8 cellular contexts compared by ENCODE assay signal in genomic region chrX:55490121-55490520, GRCh38. TPM values are rescaled to one million over a fixed set of nuclear protein-coding genes. Genes with fewer than 3 reads are reported as not detected.
DNase-seq lines count a peak whose midpoint lies in the region; ATAC-seq and TF ChIP-seq lines count a peak whose summit lies in the region.

No MANE protein-coding gene starts in this region.

- H3K9me3 ChIP-seq in BE2C = no peaks in the 10 kb centered on the region

- peak overlapping the region; percentile 61 to 98 (median 94) for H3K27ac ChIP-seq in dorsolateral prefrontal cortex

- peaks cover 44% of the 10 kb centered on the region for H3K9me3 Mint-ChIP-seq in nephron progenitor cell

- peak overlapping the region; percentile 99 for H3K27ac Mint-ChIP-seq in nephron progenitor cell

- TF ChIP-seq CTCF in BE2C (IDR thresholded peaks at IDR 0.05; ENCODE audit: low read depth, low read length) (no peak), NB4 (IDR thresholded peaks at IDR 0.05; ENCODE audit: low read depth, low read length) (no peak), dorsolateral prefrontal cortex (IDR thresholded peaks at IDR 0.05 in 54 of 56, conservative IDR thresholded peaks at IDR 0.05 in 2 of 56; ENCODE audit: low read depth in 1 of 56, partially characterized antibody in 56 of 56) (no peak), nephron progenitor cell (IDR thresholded peaks at IDR 0.05) (no peak)

- H3K4me3 ChIP-seq in BE2C (ENCODE audit: low read depth, low read length) (peak overlapping the region; percentile 74; the same call in 1 of the 2 replicates), NB4 (ENCODE audit: low read depth, low read length) (peak overlapping the region; percentile 70), dorsolateral prefrontal cortex (peak overlapping the region in 58 of 59 donors; percentile 39 to 78 (median 65))

- H3K4me1 Mint-ChIP-seq in nephron progenitor cell = peaks cover 12% of the 10 kb centered on the region

- H3K27me3 ChIP-seq in BE2C (no peaks in the 10 kb centered on the region), dorsolateral prefrontal cortex (peaks cover 0 to 36% (median 2%) of the 10 kb centered on the region in 45 donors)

- H3K27me3 Mint-ChIP-seq in nephron progenitor cell (ENCODE audit: low read depth, poor library complexity) = no peaks in the 10 kb centered on the region

- no peaks in the 10 kb centered on the region for H3K4me1 ChIP-seq in BE2C

- no peak for ATAC-seq in GM19455 (IDR thresholded peaks at IDR 0.05; ENCODE audit: unreplicated experiment)

- DNase-seq in BE2C = no peak
- no peak for DNase-seq in NB4 (ENCODE audit: low read depth)
- no peak for DNase-seq in dorsolateral prefrontal cortex
- no peak for DNase-seq in nephron progenitor cell
- DNase-seq in SW480 (ENCODE audit: low spot score) = no peak
- DNase-seq in NCI-H1105 treated with DMSO at 0.1 percent for 48 hours (lab: John Stamatoyannopoulos, UW) = no peak
- DNase-seq in T-helper 9 cell = no peak

- no peaks in the 10 kb centered on the region for H3K36me3 ChIP-seq in BE2C

- peak overlapping the region; percentile 97 for H3K4me3 Mint-ChIP-seq in nephron progenitor cell

- intact Hi-C loops in dorsolateral prefrontal cortex (cut with DNase I) = no loop called here

- H3K36me3 Mint-ChIP-seq in nephron progenitor cell (ENCODE audit: low read depth) = peaks cover 16% of the 10 kb centered on the region

- no peak for TF ChIP-seq POLR2A in NB4 (IDR thresholded peaks at IDR 0.05; ENCODE audit: extremely low read depth, insufficient read length)

RNA-seq across cellular contexts. Expression of gene USP51, which starts 0.5 kb away (rescaled TPM):
- 0.79 TPM for polyA plus RNA-seq in BE2C (2012; ENCODE audit: insufficient read depth, insufficient read length, low read depth)
- 1 to 10 TPM; 2.7 to 8.1 (median 4.7) TPM for total RNA-seq in dorsolateral prefrontal cortex

RNA-seq across cellular contexts. Expression of gene MAGEH1, which starts 38.2 kb away (rescaled TPM):
- 25.3 TPM for polyA plus RNA-seq in BE2C (2012; ENCODE audit: insufficient read depth, insufficient read length, low read depth)
- total RNA-seq in dorsolateral prefrontal cortex = 10 to 100 TPM; 22.8 to 95.6 (median 60.1) TPM
